Comparison of ENCODE assay signal across 8 cellular contexts in the genomic region with DNA sequence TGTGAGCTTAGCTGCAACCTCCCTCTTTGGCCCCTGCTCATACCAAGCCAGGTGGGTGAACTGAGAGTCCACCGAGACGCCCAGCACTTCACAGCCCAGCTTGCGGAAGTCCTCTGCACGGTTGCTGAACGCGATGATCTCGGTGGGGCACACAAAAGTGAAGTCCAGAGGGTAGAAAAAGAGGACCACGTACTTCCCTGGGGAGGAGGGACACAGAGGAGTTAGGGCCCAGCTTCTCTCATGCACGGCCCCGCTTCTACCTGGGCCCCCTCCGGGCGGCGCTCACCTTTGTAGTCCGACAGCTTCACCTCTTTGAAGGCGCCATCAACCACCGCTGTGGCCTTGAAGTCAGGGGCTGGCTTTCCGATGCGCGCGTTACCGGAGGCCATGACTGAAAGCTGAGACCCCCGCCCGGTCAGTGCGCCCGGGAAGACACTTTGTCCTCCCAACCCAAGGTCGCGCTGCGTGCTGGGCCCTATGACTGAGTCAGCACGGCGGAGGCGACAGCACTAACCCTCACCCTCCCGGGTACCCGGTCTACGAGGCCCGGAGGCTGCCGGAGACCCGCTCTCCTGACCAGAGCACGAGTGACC. TPM values are rescaled to one million over a fixed set of nuclear protein-coding genes. Genes with fewer than 3 reads are reported as not detected.
DNase-seq lines count a peak whose midpoint lies in the region; ATAC-seq and TF ChIP-seq lines count a peak whose summit lies in the region.

No MANE protein-coding gene starts in this region.

- H3K36me3 ChIP-seq in SJCRH30 (no peaks in the 10 kb centered on the region), mucosa of stomach (ENCODE audit: control insufficient read depth, insufficient read depth, low read length) (no peaks in the 10 kb centered on the region)

- H3K27ac ChIP-seq in SJCRH30 = no peak overlapping the region

- H3K9me3 ChIP-seq in SJCRH30 (replicated peaks) (no peaks in the 10 kb centered on the region), mucosa of stomach (ENCODE audit: control insufficient read depth, low read length) (no peaks in the 10 kb centered on the region)

- H3K9ac ChIP-seq in mucosa of stomach (ENCODE audit: low read length) = peak overlapping the region; percentile 91

- ATAC-seq in HG03521 (IDR thresholded peaks at IDR 0.05; ENCODE audit: unreplicated experiment) (no peak), HG03139 (IDR thresholded peaks at IDR 0.05; ENCODE audit: unreplicated experiment) (no peak), HG03108 (IDR thresholded peaks at IDR 0.05; ENCODE audit: unreplicated experiment) (no peak)

- H3K4me3 ChIP-seq in SJCRH30 (peak overlapping the region; percentile 51), mucosa of stomach (ENCODE audit: low read length) (peak overlapping the region; percentile 90)

- DNase-seq in GM10266 (ENCODE audit: extremely low spot score) = no peak
- DNase-seq in SJCRH30 = no peak
- DNase-seq in ecto neural progenitor cell (ENCODE audit: low spot score) = peak; percentile 65
- no peak for DNase-seq in GOT3 (lab: John Stamatoyannopoulos, UW)

- peaks cover 18% of the 10 kb centered on the region for H3K27me3 ChIP-seq in SJCRH30
- H3K27me3 ChIP-seq in mucosa of stomach (ENCODE audit: control insufficient read depth, insufficient read depth, low read length) = no peaks in the 10 kb centered on the region

- H3K4me1 ChIP-seq in SJCRH30 (peaks cover 5% of the 10 kb centered on the region; the same call in 1 of the 2 replicates), mucosa of stomach (ENCODE audit: control insufficient read depth, insufficient read depth, low read length) (peaks cover 33% of the 10 kb centered on the region)

- TF ChIP-seq CTCF in GM10266 (IDR thresholded peaks at IDR 0.05; ENCODE audit: control insufficient read depth, insufficient read depth, low read depth, missing control alignments) = peak; percentile 14

RNA-seq across cellular contexts. Expression of gene PRDX2, which starts 0.6 kb away (rescaled TPM):
- total RNA-seq in SJCRH30 (2014; rRNA removed; shearing (Covaris generic)) = 55.9 and 64.6 TPM in 2 replicates

RNA-seq across cellular contexts. Expression of gene THSD8, which starts 0.9 kb away (rescaled TPM):
- not detected in 2 replicates for total RNA-seq in SJCRH30 (2014; rRNA removed; shearing (Covaris generic))

RNA-seq across cellular contexts. Expression of gene RNASEH2A, which starts 5.4 kb away (rescaled TPM):
- 92.4 and 99.0 TPM in 2 replicates for total RNA-seq in SJCRH30 (2014; rRNA removed; shearing (Covaris generic))

RNA-seq across cellular contexts. Expression of gene JUNB, which starts 9.7 kb away (rescaled TPM):
- total RNA-seq in SJCRH30 (2014; rRNA removed; shearing (Covaris generic)) = 34.8 and 39.7 TPM in 2 replicates

RNA-seq across cellular contexts. Expression of gene HOOK2, which starts 25.6 kb away (rescaled TPM):
- 14.1 and 19.0 TPM in 2 replicates for total RNA-seq in SJCRH30 (2014; rRNA removed; shearing (Covaris generic))
